1 cellular context compared by ENCODE assay signal in genomic region chr5:63055421-63055820, GRCh38.
TF ChIP-seq lines count a peak whose summit lies in the region.

No MANE protein-coding gene starts in this region.

TF ChIP-seq in H1, 55 proteins besides CTCF, POLR2A, EP300 and RAD21 (continued from another document):
- TF ChIP-seq RNF2 (IDR thresholded peaks at IDR 0.05; ENCODE audit: borderline replicate concordance, low read depth, low read length, missing control alignments, poor library complexity, severe bottlenecking), result no peak
